Comparison of ENCODE assay signal across 8 cellular contexts in the genomic region with DNA sequence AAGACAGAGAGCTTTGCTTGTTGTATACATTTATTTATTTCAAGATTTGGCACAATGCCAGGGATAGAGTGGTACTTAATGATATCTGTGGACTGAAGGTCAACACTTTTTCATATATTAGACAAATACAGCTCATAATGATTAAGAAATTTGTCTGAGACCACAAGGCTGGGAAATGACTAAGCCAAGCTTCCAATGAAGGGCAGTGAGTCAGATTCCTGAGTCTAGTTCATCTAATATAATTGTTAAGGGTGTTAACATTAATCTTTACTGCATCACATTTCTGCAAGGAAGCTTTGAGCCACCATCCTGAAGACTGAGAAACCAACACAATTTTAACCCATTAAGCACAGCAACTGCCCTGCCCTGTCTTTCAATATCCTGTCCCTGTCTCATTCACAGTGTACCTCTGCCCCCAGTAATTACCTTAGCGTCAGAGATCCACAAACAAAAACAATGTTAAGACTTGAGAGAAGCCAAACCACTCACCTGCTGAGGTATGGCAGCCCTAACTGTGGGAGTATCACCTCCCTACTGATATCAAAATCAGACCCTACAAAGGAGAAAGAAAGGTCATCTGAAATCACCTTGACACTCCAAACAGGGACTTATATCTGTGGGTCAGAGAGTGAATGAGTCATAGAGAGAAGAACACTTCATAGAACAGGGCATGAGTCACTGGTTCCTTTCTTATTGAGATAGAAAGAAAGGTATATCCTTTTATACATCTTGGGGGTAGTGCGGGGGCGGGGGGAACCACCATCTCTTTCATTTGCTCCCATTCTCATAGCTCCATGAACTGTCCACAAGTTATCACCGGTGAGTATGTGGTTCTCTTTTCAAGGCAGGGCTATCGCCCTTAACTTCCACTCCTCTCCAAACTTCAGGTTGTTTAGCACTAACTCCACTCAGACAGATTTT.
DNase-seq lines count a peak whose midpoint lies in the region; ATAC-seq and TF ChIP-seq lines count a peak whose summit lies in the region.

No MANE protein-coding gene starts in this region.

- H3K9me3 ChIP-seq in Panc1 (ENCODE audit: control insufficient read depth, insufficient read depth, low read depth, low read length): no peaks in the 10 kb centered on the region

- TF ChIP-seq CTCF in Panc1 (IDR thresholded peaks at IDR 0.05) (no peak), fibroblast of pulmonary artery (IDR thresholded peaks at IDR 0.05; ENCODE audit: low read length, missing control alignments) (no peak)

- in situ Hi-C loops in Panc1 (cut with HindIII; ENCODE audit: low pct_unique_long_range_greater_than_20kb, low sequenced_read_pairs): no loop called here

- no peaks in the 10 kb centered on the region for H3K36me3 ChIP-seq in Panc1 (ENCODE audit: control insufficient read depth, insufficient read depth, low read length)

- peak; percentile 5 to 16 (median 6) for DNase-seq in activated CD8-positive, alpha-beta memory T cell treated with anti-CD3 and anti-CD28 coated beads for 48 hours (ENCODE audit: low read depth in 2 of 3, low spot score in 2 of 3)
- DNase-seq in activated CD8-positive, alpha-beta memory T cell treated with anti-CD3 and anti-CD28 coated beads for 24 hours: no peak
- peak; percentile 64 for DNase-seq in Panc1 (ENCODE audit: low read depth, low spot score)
- peak; percentile 88 for DNase-seq in fibroblast of pulmonary artery (ENCODE audit: low read depth)
- peak in 2 of 3 experiments; percentile 6 to 62 for DNase-seq in stimulated activated CD4-positive, alpha-beta T cell treated with anti-CD3 and anti-CD28 coated beads, TNF-alpha, amount 100 ng/mL, for 24 hours (ENCODE audit: low read depth in 3 of 3)
- DNase-seq in Kasumi-1 (lab: John Stamatoyannopoulos, UW): no peak
- DNase-seq in NCI-H2081 (lab: John Stamatoyannopoulos, UW): no peak

- H3K27ac ChIP-seq in Panc1 (ENCODE audit: low read length): no peak overlapping the region

- CTCF ChIA-PET in Panc1 (lab: Charles Lee): interaction anchor here (0.7 kb wide), 1 partner anchor 27 kb away, joined by 3 read pairs; no protein-coding TSS in a partner anchor

- POLR2A ChIA-PET in Panc1 (lab: Charles Lee): no interaction called here

- no TSS peak for BruUV-seq in Panc1 (replicated peaks; lab: Mats Ljungman, UMichigan)

- intact Hi-C loops in Panc1 (cut with micrococcal nuclease; ENCODE audit: unreplicated experiment): no loop called here

- peaks cover 4% of the 10 kb centered on the region for H3K4me1 ChIP-seq in Panc1 (ENCODE audit: control insufficient read depth, insufficient read depth, low read length)

- no peaks in the 10 kb centered on the region for H3K27me3 ChIP-seq in Panc1 (ENCODE audit: control insufficient read depth, insufficient read depth, low read length)

- peak; percentile 88 for ATAC-seq in HG02840 (IDR thresholded peaks at IDR 0.05; ENCODE audit: low FRiP score, unreplicated experiment)
- peak; percentile 89 for ATAC-seq in Panc1

- H3K4me3 ChIP-seq in Panc1 (ENCODE audit: low read depth in 2 of 2, low read length in 2 of 2) (no peak overlapping the region), fibroblast of pulmonary artery (replicated peaks; ENCODE audit: low read depth, low read length) (no peak overlapping the region)

Comparison
In these comparisons a context has a peak if more than half of its experiments do, and no peak if none do; other contexts are left out.
1. DNase-seq: peak in activated CD8-positive, alpha-beta memory T cell treated with anti-CD3 and anti-CD28 coated beads for 48 hours (3 of 3), Panc1 (single experiment), fibroblast of pulmonary artery (single experiment) and stimulated activated CD4-positive, alpha-beta T cell treated with anti-CD3 and anti-CD28 coated beads, TNF-alpha, amount 100 ng/mL, for 24 hours (2 of 3); none in activated CD8-positive, alpha-beta memory T cell treated with anti-CD3 and anti-CD28 coated beads for 24 hours (single experiment), Kasumi-1 (0 of 2) and NCI-H2081 (0 of 2).